In the genomic region with DNA sequence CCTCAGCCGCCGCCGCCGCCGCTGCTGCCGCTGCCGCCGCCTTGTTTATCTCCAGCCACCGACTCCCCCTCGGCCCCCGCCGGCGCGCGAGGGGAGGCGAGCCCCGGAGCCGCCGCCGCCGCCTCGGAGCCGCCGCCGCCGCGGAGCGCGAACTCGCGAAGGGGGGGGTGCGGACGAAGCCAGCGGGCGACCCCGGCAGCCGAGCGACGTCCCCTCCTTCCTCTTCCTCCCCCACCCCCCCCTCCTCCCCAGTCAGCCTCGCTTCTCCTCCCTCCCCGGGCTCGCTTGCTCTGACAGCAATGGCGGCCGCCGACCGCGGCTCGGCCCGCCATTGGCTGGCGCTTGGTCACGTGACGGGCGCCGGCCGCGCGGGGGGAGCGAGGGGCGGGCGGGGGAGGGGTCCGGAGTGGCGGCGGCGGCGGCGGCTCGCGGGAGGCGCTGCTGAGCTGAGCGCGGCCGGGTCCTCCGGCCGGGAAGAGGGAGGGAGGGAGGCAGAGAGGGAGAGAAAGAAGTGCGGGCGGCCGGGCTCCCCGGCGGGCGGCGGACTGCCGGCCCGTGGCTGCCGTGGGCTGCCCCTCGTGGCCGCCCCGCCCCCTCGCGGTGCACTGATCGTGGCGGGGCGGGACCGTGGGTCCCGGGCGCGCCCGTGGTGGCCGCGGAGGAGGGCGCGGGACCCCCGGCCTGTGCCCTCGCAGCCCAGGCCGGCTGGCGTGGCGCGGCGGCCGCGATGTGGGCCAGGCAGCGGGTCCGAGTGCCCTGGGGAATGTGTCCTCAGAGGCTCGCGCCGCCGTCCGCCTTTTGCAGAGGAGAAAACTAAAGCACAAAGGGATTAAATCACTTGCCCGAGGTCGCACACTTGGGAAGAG, we compare ENCODE assay signal across 8 cellular contexts. TPM values are rescaled to one million over a fixed set of nuclear protein-coding genes. Genes with fewer than 3 reads are reported as not detected.
DNase-seq lines count a peak whose midpoint lies in the region; ATAC-seq and TF ChIP-seq lines count a peak whose summit lies in the region.

A gene (minus strand): TSS at position 301 of the 866 bp plus-strand sequence. CDS start 562 bp downstream, outside the sequence.

- H3K4me3 ChIP-seq in A673 (ENCODE audit: low read depth, low read length, poor library complexity, severe bottlenecking) = peak within 1 kb of the TSS; percentile 67
- peak within 1 kb of the TSS; percentile 63 to 88 (median 70) for H3K4me3 ChIP-seq in spleen

- 1 to 2% (median 1%) methylated on average over 71 to 118 of the region's 119 CpGs for WGBS in spleen, 5 donors

- H3K27me3 ChIP-seq in A673 (replicated peaks; ENCODE audit: insufficient read depth, low read depth, low read length, poor library complexity) (no peaks in the 10 kb centered on the region), spleen (replicated peaks in 1 of 7) (no peaks in the 10 kb centered on the region)

- H3K36me3 ChIP-seq in A673 (ENCODE audit: insufficient read depth, low read length, poor library complexity, severe bottlenecking) (no peaks in the 10 kb centered on the region), spleen (no peaks in the 10 kb centered on the region)

- H3K9me3 ChIP-seq in A673 (ENCODE audit: low read depth, low read length, poor library complexity, severe bottlenecking) (no peaks in the 10 kb centered on the region), spleen (no peaks in the 10 kb centered on the region)

- no TSS peak for BruUV-seq in A673 (replicated peaks; lab: Mats Ljungman, UMichigan)

- POLR2A ChIA-PET in A673 (lab: Charles Lee; ENCODE audit: low non-redundant PET) = interaction anchor here (0.6 kb wide), 1 partner anchor 323 kb away, joined by 3 read pairs; no protein-coding TSS in a partner anchor

- 0 out of 2 replicates have a peak, but pooled peaks have one; percentile 18 for TF ChIP-seq CTCF in A673 (conservative IDR thresholded peaks at IDR 0.05; ENCODE audit: low read depth, low read length)
- TF ChIP-seq CTCF in spleen (IDR thresholded peaks at IDR 0.05 in 8 of 11, conservative IDR thresholded peaks at IDR 0.05 in 3 of 11) = peak in 6 of 11 experiments; percentile 25 to 69 (median 58)

- CTCF ChIA-PET in A673 (lab: Charles Lee) = no interaction called here

- peak within 1 kb of the TSS; percentile 82 for H3K27ac ChIP-seq in A673 (ENCODE audit: low read depth, low read length, poor library complexity, severe bottlenecking)
- peak within 1 kb of the TSS; percentile 90 for H3K27ac ChIP-seq in caudate nucleus (ENCODE audit: low read depth, low read length)
- H3K27ac ChIP-seq in spleen = peak within 1 kb of the TSS; percentile 83 to 99 (median 96)

- TF ChIP-seq POLR2A in spleen (IDR thresholded peaks at IDR 0.05) = no peak

- H3K4me1 ChIP-seq in A673 (ENCODE audit: insufficient read depth, low read length, poor library complexity, severe bottlenecking) (peaks cover 24% of the 10 kb centered on the region), spleen (peaks cover 28 to 77% (median 51%) of the 10 kb centered on the region in 6 donors)

- intact Hi-C loops in A673 (cut with micrococcal nuclease; ENCODE audit: unreplicated experiment) = loop anchor here (5.0 kb wide), 4 partner anchors 135 to 325 kb away; no protein-coding TSS in a partner anchor
- intact Hi-C loops in spleen (cut with DNase I; ENCODE audit: low total_unique reads) = loop anchor here (10.0 kb wide), 2 partner anchors 327 to 397 kb away; no protein-coding TSS in a partner anchor

- DNase-seq in A673 (ENCODE audit: low spot score) = peak; percentile 94
- peak; percentile 94 for DNase-seq in NCI-H2227 (lab: John Stamatoyannopoulos, UW; ENCODE audit: unreplicated experiment)
- peak; percentile 73 to 88 (median 83) for DNase-seq in activated CD4-positive, CD25-positive, alpha-beta regulatory T cell (lab: John Stamatoyannopoulos, UW)
- peak in 60 of 61 donors; percentile 19 to 96 (median 84) for DNase-seq in caudate nucleus (lab: John Stamatoyannopoulos, UW)
- peak; percentile 83 for DNase-seq in inferior parietal cortex (ENCODE audit: extremely low spot score)
- peak; percentile 96 for DNase-seq in spleen

- peak; percentile 52 for ATAC-seq in GM18858 (IDR thresholded peaks at IDR 0.05; ENCODE audit: unreplicated experiment)
- ATAC-seq in HG03095 (IDR thresholded peaks at IDR 0.05; ENCODE audit: unreplicated experiment) = peak; percentile 77

RNA-seq across cellular contexts. Expression of the gene that starts here (rescaled TPM):
- 88.0 and 94.1 TPM in 2 replicates for total RNA-seq in A673 (2021)
- 100 to 1,000 TPM; 184 to 255 (median 205) TPM for total RNA-seq in spleen
- 10 to 100 TPM; 13.4 to 14.7 (median 14.4) TPM for polyA plus RNA-seq in spleen

Comparison
In these comparisons a context has a peak if more than half of its experiments do, and no peak if none do; other contexts are left out.
1. Peak in every context shown above with its lines: DNase-seq, ATAC-seq, H3K4me3 ChIP-seq and H3K27ac ChIP-seq.